In genomic region chr5:87300744-87301143, GRCh38 we compare ENCODE assay signal across 8 cellular contexts.
DNase-seq lines count a peak whose midpoint lies in the region; ATAC-seq and TF ChIP-seq lines count a peak whose summit lies in the region.

No MANE protein-coding gene starts in this region.

- ATAC-seq in GM18868 (IDR thresholded peaks at IDR 0.05; ENCODE audit: unreplicated experiment) = peak; percentile 67
- ATAC-seq in HG02759 (IDR thresholded peaks at IDR 0.05; ENCODE audit: unreplicated experiment) = no peak
- no peak for ATAC-seq in GM21529 (IDR thresholded peaks at IDR 0.05; ENCODE audit: unreplicated experiment)

- DNase-seq in NOMO-1 treated with dmso at 0.1 percent for 144 hours (lab: John Stamatoyannopoulos, UW; ENCODE audit: unreplicated experiment) (peak; percentile 24), cardiac fibroblast (ENCODE audit: low read depth in 2 of 2) (peak; percentile 73 to 95), NCI-H345 treated with DMSO at 0.1 percent for 48 hours (lab: John Stamatoyannopoulos, UW; ENCODE audit: unreplicated experiment) (no peak)
- peak; percentile 10 to 22 for DNase-seq in stimulated activated CD4-positive, alpha-beta T cell treated with anti-CD3 and anti-CD28 coated beads, Interleukin-12 subunit alpha, Interleukin-12 subunit beta, amount 100 ng/mL, for 24 hours (ENCODE audit: low read depth in 2 of 2)
- no peak for DNase-seq in activated CD4-positive, CD25-positive, alpha-beta regulatory T cell treated with anti-CD3 and anti-CD28 coated beads, Interleukin-2, amount 50 U/mL, for 72 hours

- H3K4me3 ChIP-seq in cardiac fibroblast (replicated peaks in 1 of 2; ENCODE audit: low read depth in 2 of 2, low read length in 2 of 2) = no peak overlapping the region

- no peak for TF ChIP-seq CTCF in cardiac fibroblast (IDR thresholded peaks at IDR 0.05; ENCODE audit: low read depth, low read length)

Comparison
In these comparisons a context has a peak if more than half of its experiments do, and no peak if none do; other contexts are left out.
1. DNase-seq: peak in NOMO-1 treated with dmso at 0.1 percent for 144 hours (single experiment), cardiac fibroblast (2 of 2) and stimulated activated CD4-positive, alpha-beta T cell treated with anti-CD3 and anti-CD28 coated beads, Interleukin-12 subunit alpha, Interleukin-12 subunit beta, amount 100 ng/mL, for 24 hours (2 of 2); none in NCI-H345 treated with DMSO at 0.1 percent for 48 hours (single experiment) and activated CD4-positive, CD25-positive, alpha-beta regulatory T cell treated with anti-CD3 and anti-CD28 coated beads, Interleukin-2, amount 50 U/mL, for 72 hours (single experiment).